ENCODE assay signal across 1 cellular context in genomic region chr19:2063824-2064223, GRCh38.
TF ChIP-seq lines count a peak whose summit lies in the region.

No MANE protein-coding gene starts in this region.

TF ChIP-seq in H1, 55 proteins besides CTCF, POLR2A, EP300 and RAD21:
- TF ChIP-seq HDAC6 (IDR thresholded peaks at IDR 0.05; ENCODE audit: low read depth, low read length) (no peak), ASH2L (IDR thresholded peaks at IDR 0.05; ENCODE audit: low read length) (no peak), MAX (IDR thresholded peaks at IDR 0.05) (no peak), GABPA (IDR thresholded peaks at IDR 0.05; ENCODE audit: borderline replicate concordance, insufficient read depth, low read length) (no peak), CTBP2 (IDR thresholded peaks at IDR 0.05; ENCODE audit: borderline replicate concordance, insufficient read depth, insufficient read length, low read length) (no peak), SAP30 (IDR thresholded peaks at IDR 0.05; ENCODE audit: insufficient read depth, insufficient replicate concordance, low read length) (no peak), SRF (IDR thresholded peaks at IDR 0.05; ENCODE audit: low read depth, low read length) (no peak), BACH1 (IDR thresholded peaks at IDR 0.05; ENCODE audit: low read length) (no peak), NANOG (IDR thresholded peaks at IDR 0.05; ENCODE audit: insufficient read depth, low read depth, low read length, poor library complexity, severe bottlenecking) (no peak), GTF2F1 (IDR thresholded peaks at IDR 0.05; ENCODE audit: borderline replicate concordance, low read depth, low read length) (no peak), CEBPB (IDR thresholded peaks at IDR 0.05; ENCODE audit: low read depth, low read length) (no peak), EGR1 (IDR thresholded peaks at IDR 0.05; ENCODE audit: borderline replicate concordance, low read depth, low read length) (no peak), CHD2 (IDR thresholded peaks at IDR 0.05; ENCODE audit: low read length) (no peak), RXRA (IDR thresholded peaks at IDR 0.05; ENCODE audit: insufficient read depth, low read depth, low read length) (no peak), KDM5A (IDR thresholded peaks at IDR 0.05; ENCODE audit: low read length) (no peak), BCL11A (IDR thresholded peaks at IDR 0.05; ENCODE audit: low read depth in 2 of 2, low read length in 2 of 2) (no peak)
- TF ChIP-seq, protein P1, sequence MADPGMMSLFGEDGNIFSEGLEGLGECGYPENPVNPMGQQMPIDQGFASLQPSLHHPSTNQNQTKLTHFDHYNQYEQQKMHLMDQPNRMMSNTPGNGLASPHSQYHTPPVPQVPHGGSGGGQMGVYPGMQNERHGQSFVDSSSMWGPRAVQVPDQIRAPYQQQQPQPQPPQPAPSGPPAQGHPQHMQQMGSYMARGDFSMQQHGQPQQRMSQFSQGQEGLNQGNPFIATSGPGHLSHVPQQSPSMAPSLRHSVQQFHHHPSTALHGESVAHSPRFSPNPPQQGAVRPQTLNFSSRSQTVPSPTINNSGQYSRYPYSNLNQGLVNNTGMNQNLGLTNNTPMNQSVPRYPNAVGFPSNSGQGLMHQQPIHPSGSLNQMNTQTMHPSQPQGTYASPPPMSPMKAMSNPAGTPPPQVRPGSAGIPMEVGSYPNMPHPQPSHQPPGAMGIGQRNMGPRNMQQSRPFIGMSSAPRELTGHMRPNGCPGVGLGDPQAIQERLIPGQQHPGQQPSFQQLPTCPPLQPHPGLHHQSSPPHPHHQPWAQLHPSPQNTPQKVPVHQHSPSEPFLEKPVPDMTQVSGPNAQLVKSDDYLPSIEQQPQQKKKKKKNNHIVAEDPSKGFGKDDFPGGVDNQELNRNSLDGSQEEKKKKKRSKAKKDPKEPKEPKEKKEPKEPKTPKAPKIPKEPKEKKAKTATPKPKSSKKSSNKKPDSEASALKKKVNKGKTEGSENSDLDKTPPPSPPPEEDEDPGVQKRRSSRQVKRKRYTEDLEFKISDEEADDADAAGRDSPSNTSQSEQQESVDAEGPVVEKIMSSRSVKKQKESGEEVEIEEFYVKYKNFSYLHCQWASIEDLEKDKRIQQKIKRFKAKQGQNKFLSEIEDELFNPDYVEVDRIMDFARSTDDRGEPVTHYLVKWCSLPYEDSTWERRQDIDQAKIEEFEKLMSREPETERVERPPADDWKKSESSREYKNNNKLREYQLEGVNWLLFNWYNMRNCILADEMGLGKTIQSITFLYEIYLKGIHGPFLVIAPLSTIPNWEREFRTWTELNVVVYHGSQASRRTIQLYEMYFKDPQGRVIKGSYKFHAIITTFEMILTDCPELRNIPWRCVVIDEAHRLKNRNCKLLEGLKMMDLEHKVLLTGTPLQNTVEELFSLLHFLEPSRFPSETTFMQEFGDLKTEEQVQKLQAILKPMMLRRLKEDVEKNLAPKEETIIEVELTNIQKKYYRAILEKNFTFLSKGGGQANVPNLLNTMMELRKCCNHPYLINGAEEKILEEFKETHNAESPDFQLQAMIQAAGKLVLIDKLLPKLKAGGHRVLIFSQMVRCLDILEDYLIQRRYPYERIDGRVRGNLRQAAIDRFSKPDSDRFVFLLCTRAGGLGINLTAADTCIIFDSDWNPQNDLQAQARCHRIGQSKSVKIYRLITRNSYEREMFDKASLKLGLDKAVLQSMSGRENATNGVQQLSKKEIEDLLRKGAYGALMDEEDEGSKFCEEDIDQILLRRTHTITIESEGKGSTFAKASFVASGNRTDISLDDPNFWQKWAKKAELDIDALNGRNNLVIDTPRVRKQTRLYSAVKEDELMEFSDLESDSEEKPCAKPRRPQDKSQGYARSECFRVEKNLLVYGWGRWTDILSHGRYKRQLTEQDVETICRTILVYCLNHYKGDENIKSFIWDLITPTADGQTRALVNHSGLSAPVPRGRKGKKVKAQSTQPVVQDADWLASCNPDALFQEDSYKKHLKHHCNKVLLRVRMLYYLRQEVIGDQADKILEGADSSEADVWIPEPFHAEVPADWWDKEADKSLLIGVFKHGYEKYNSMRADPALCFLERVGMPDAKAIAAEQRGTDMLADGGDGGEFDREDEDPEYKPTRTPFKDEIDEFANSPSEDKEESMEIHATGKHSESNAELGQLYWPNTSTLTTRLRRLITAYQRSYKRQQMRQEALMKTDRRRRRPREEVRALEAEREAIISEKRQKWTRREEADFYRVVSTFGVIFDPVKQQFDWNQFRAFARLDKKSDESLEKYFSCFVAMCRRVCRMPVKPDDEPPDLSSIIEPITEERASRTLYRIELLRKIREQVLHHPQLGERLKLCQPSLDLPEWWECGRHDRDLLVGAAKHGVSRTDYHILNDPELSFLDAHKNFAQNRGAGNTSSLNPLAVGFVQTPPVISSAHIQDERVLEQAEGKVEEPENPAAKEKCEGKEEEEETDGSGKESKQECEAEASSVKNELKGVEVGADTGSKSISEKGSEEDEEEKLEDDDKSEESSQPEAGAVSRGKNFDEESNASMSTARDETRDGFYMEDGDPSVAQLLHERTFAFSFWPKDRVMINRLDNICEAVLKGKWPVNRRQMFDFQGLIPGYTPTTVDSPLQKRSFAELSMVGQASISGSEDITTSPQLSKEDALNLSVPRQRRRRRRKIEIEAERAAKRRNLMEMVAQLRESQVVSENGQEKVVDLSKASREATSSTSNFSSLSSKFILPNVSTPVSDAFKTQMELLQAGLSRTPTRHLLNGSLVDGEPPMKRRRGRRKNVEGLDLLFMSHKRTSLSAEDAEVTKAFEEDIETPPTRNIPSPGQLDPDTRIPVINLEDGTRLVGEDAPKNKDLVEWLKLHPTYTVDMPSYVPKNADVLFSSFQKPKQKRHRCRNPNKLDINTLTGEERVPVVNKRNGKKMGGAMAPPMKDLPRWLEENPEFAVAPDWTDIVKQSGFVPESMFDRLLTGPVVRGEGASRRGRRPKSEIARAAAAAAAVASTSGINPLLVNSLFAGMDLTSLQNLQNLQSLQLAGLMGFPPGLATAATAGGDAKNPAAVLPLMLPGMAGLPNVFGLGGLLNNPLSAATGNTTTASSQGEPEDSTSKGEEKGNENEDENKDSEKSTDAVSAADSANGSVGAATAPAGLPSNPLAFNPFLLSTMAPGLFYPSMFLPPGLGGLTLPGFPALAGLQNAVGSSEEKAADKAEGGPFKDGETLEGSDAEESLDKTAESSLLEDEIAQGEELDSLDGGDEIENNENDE (IDR thresholded peaks at IDR 0.05; ENCODE audit: insufficient replicate concordance, low read length): no peak
